In the genomic region with DNA sequence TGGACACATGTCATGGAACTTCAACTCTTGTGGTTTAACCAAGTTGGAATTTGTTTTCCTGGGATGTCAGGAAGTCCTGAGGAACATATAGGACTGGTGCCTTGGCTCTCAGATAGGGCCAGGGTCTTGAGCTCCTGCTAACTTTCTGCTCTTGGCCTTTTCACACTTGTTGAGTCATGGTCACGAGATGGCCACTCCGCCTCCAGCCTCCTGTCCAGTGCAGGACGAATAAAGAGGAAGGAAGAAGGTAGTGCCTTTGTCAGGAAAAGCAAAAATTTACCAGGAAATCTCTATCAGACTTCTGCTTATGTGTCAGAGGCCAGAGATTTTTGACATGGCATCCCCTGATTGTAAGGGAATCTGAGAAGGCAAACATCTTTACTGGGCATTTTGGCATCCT, we compare ENCODE assay signal across 23 cellular contexts.
DNase-seq lines count a peak whose midpoint lies in the region; ATAC-seq, FAIRE-seq and TF ChIP-seq lines count a peak whose summit lies in the region.
"Had no signal": no experiment of that assay in that cellular context is flagged by ENCODE, and none has a peak within 500 bp of the region (broad histone marks: within the 10 kb centered on the region; RNA-seq: fewer than 3 reads in every experiment).

No MANE protein-coding gene starts in this region.

- H3K9ac ChIP-seq in HepG2 (ENCODE audit: insufficient read depth, low read depth, low read length): no peak overlapping the region

- H3K4me1 ChIP-seq in right lobe of liver (no peaks in the 10 kb centered on the region), HepG2 (ENCODE audit: insufficient read depth, low read length) (no peaks in the 10 kb centered on the region), adrenal gland (replicated peaks in 1 of 2) (no peaks in the 10 kb centered on the region)

- POLR2A ChIA-PET in HepG2 (lab: Yijun Ruan, JAX): no interaction called here

- no peak overlapping the region for H3K4me3 ChIP-seq in right lobe of liver
- no peak overlapping the region for H3K4me3 ChIP-seq in HepG2 (replicated peaks in 1 of 3; ENCODE audit: insufficient read depth in 1 of 3, low read depth in 2 of 3, low read length in 3 of 3)
- H3K4me3 ChIP-seq in adrenal gland: no peak overlapping the region
- H3K4me3 ChIP-seq: GM12878 had no signal

- H3K79me2 ChIP-seq in HepG2 (ENCODE audit: insufficient read depth, low read length): no peaks in the 10 kb centered on the region

- 17% methylated on average over 1 of the region's 3 CpGs for WGBS in right lobe of liver (ENCODE audit: insufficient coverage, low coverage, low lambda C conversion rate, missing lambda C conversion rate)
- WGBS in HepG2 (ENCODE audit: low lambda C conversion rate): 0% methylated on average over 3 of the region's 3 CpGs
- 60 to 68% (median 63%) methylated on average over 3 of the region's 3 CpGs for whole genome bisulfite sequencing in adrenal gland, 4 donors

- no TSS peak for BruUV-seq in HepG2 (replicated peaks; lab: Mats Ljungman, UMichigan)

- intact Hi-C loops in right lobe of liver (cut with DNase I): no loop called here
- intact Hi-C loops in HepG2 (cut with micrococcal nuclease; ENCODE audit: unreplicated experiment): no loop called here
- intact Hi-C loops in adrenal gland (cut with DNase I): no loop called here

- CTCF ChIA-PET in HepG2 (lab: Yijun Ruan, JAX; ENCODE audit: low intra/inter-chr PET ratio, low total read pairs): no interaction called here

- H2AFZ ChIP-seq in HepG2 (ENCODE audit: low read length): no peak overlapping the region

- ATAC-seq in right lobe of liver (peak; percentile 45 to 77 (median 54)), HepG2 (no peak), left lobe of liver (peak; percentile 44), HG02981 (IDR thresholded peaks at IDR 0.05; ENCODE audit: unreplicated experiment) (no peak), HG02759 (IDR thresholded peaks at IDR 0.05; ENCODE audit: unreplicated experiment) (no peak)
- ATAC-seq: GM12878, PC-3 had no signal

- TF ChIP-seq CTCF in right lobe of liver (IDR thresholded peaks at IDR 0.05) (no peak), HepG2 (CRISPR knock-in tag; IDR thresholded peaks at IDR 0.05) (no peak), adrenal gland (IDR thresholded peaks at IDR 0.05) (no peak)

- TF ChIP-seq RAD21 in HepG2 (CRISPR knock-in tag; IDR thresholded peaks at IDR 0.05): no peak

- DNase-seq in right lobe of liver (peak in 1 of 3 donors; percentile 35), HepG2 (ENCODE audit: low spot score) (no peak), adrenal gland (peak in 4 of 7 donors; percentile 19 to 54 (median 41)), left lobe of liver (ENCODE audit: low spot score) (no peak), NCI-H187 treated with DMSO at 0.1 percent for 48 hours (lab: John Stamatoyannopoulos, UW) (no peak), SKM-1 treated with dmso at 0.1 percent for 144 hours (lab: John Stamatoyannopoulos, UW; ENCODE audit: unreplicated experiment) (no peak)
- DNase-seq: COR-L47, DMS 273 treated with DMSO at 0.1 percent for 48 hours, DMS79 treated with DMSO at 0.1 percent for 48 hours, H9, HFFc6, Karpas-422, MV-4-11, NCI-H1105 treated with DMSO at 0.1 percent for 48 hours, NCI-H2081 treated with DMSO at 0.1 percent for 48 hours, NCI-H446, NCI-H526, PC-3, Right ventricle myocardium superior, SW 1271 had no signal

- no peak overlapping the region for H3K4me2 ChIP-seq in HepG2 (ENCODE audit: low read depth, low read length)

- H3K27ac ChIP-seq in right lobe of liver: no peak overlapping the region
- H3K27ac ChIP-seq in HepG2 (ENCODE audit: extremely low read length, insufficient read depth, low read length): no peak overlapping the region
- no peak overlapping the region for H3K27ac ChIP-seq in adrenal gland

- H3K27me3 ChIP-seq in right lobe of liver (no peaks in the 10 kb centered on the region), HepG2 (ENCODE audit: control insufficient read depth in 1 of 2, insufficient read depth in 2 of 2, low read length in 2 of 2) (no peaks in the 10 kb centered on the region), adrenal gland (no peaks in the 10 kb centered on the region)

- no peaks in the 10 kb centered on the region for H3K36me3 ChIP-seq in right lobe of liver
- no peaks in the 10 kb centered on the region for H3K36me3 ChIP-seq in HepG2 (replicated peaks in 1 of 2; ENCODE audit: control insufficient read depth in 1 of 2, insufficient read depth in 2 of 2, low read length in 2 of 2)
- H3K36me3 ChIP-seq in adrenal gland (replicated peaks in 1 of 2): no peaks in the 10 kb centered on the region

- TF ChIP-seq POLR2A in right lobe of liver (IDR thresholded peaks at IDR 0.05): no peak
- TF ChIP-seq POLR2A in HepG2 (IDR thresholded peaks at IDR 0.05; ENCODE audit: insufficient read depth in 1 of 2, low read depth in 2 of 2, low read length in 2 of 2): no peak
- no peak for TF ChIP-seq POLR2A in adrenal gland (IDR thresholded peaks at IDR 0.05)

- TF ChIP-seq EP300 in HepG2 (IDR thresholded peaks at IDR 0.05; ENCODE audit: low read depth in 2 of 2, low read length in 2 of 2): no peak
- no peak for TF ChIP-seq EP300 in HepG2 (CRISPR knock-in tag; IDR thresholded peaks at IDR 0.05; ENCODE audit: borderline replicate concordance)

- H3K9me3 ChIP-seq in right lobe of liver (no peaks in the 10 kb centered on the region), HepG2 (ENCODE audit: low read length) (no peaks in the 10 kb centered on the region), adrenal gland (replicated peaks in 1 of 3) (no peaks in the 10 kb centered on the region)

- in situ Hi-C loops in HepG2 (cut with HindIII; ENCODE audit: extremely low pct_ligation_motif_present, low pct_unique_long_range_greater_than_20kb): no loop called here

- no peaks in the 10 kb centered on the region for H4K20me1 ChIP-seq in HepG2 (ENCODE audit: insufficient read depth, low read length)

- no peak for FAIRE-seq in HepG2 (lab: Jason Lieb, UNC)
- FAIRE-seq: GM12878 had no signal

TF ChIP-seq in HepG2, 621 proteins besides CTCF, POLR2A, EP300 and RAD21:
- TF ChIP-seq ZNF276 (CRISPR knock-in tag; IDR thresholded peaks at IDR 0.05; ENCODE audit: low read depth) (no peak), ZBTB25 (CRISPR knock-in tag; IDR thresholded peaks at IDR 0.05) (no peak)

Comparison
In these comparisons a context has a peak if more than half of its experiments do, and no peak if none do; other contexts are left out.
1. ATAC-seq: peak in right lobe of liver (4 of 4) and left lobe of liver (single experiment); none in HepG2 (single experiment), HG02981 (single experiment) and HG02759 (single experiment).
2. DNase-seq: peak in adrenal gland (4 of 7); none in HepG2 (single experiment), left lobe of liver (single experiment), NCI-H187 treated with DMSO at 0.1 percent for 48 hours (single experiment) and SKM-1 treated with dmso at 0.1 percent for 144 hours (single experiment).